In genomic region chr22:21714784-21715183, GRCh38 we compare ENCODE assay signal across 25 cellular contexts. TPM values are rescaled to one million over a fixed set of nuclear protein-coding genes. Genes with fewer than 3 reads are reported as not detected.
DNase-seq lines count a peak whose midpoint lies in the region; ATAC-seq, FAIRE-seq and TF ChIP-seq lines count a peak whose summit lies in the region.
"Had no signal": no experiment of that assay in that cellular context is flagged by ENCODE, and none has a peak within 500 bp of the region (broad histone marks: within the 10 kb centered on the region; RNA-seq: fewer than 3 reads in every experiment).

No MANE protein-coding gene starts in this region.

- no peak for TF ChIP-seq EP300 in Ishikawa (IDR thresholded peaks at IDR 0.05; ENCODE audit: borderline replicate concordance)

- DNase-seq in mesothelial cell of epicardium (ENCODE audit: low spot score in 2 of 2, unreplicated experiment in 2 of 2) (no peak), type B pancreatic cell (ENCODE audit: extremely low spot score, unreplicated experiment) (no peak), frontal cortex (ENCODE audit: low spot score in 2 of 2) (no peak), COLO829 (ENCODE audit: low spot score) (no peak)
- DNase-seq: activated T-cell treated with anti-CD3 and anti-CD28 coated beads, Interleukin-2, amount 50 U/mL, for 24 hours; cerebellar nuclear complex; GF-D8; GM23248; hippocampal formation; KG1; left cardiac atrium; MG63; NCI-H1105; NCI-H187 treated with DMSO at 0.1 percent for 48 hours; NCI-H510A; SK-N-SH; stimulated activated CD4-positive, alpha-beta T cell treated with anti-CD3 and anti-CD28 coated beads, Interleukin-12 subunit alpha, Interleukin-12 subunit beta, amount 100 ng/mL, for 4 hours; stimulated activated CD4-positive, alpha-beta T cell treated with anti-CD3 and anti-CD28 coated beads, Interleukin-4, amount 100 ng/mL, for 1 hour had no signal

- FAIRE-seq in frontal cortex (lab: Jason Lieb, UNC): no peak
- FAIRE-seq: astrocyte, TTC549 had no signal

- H3K36me3 Mint-ChIP-seq in brain (peaks cover 14% of the 10 kb centered on the region), mesothelial cell of epicardium (peaks cover 7% of the 10 kb centered on the region), type B pancreatic cell (peaks cover 2% of the 10 kb centered on the region)
- H3K36me3 Mint-ChIP-seq: natural killer cell treated with Interleukin-12 subunit alpha and Interleukin-12 subunit beta and Interleukin-15 and Interleukin-18, amount 100 ng/mL, for 72 hours had no signal

- no peak for ATAC-seq in HG03039 (IDR thresholded peaks at IDR 0.05; ENCODE audit: unreplicated experiment)

- no peak for TF ChIP-seq CTCF in brain (conservative IDR thresholded peaks at IDR 0.05)
- no peak for TF ChIP-seq CTCF in mesothelial cell of epicardium (IDR thresholded peaks at IDR 0.05; ENCODE audit: unreplicated experiment)
- TF ChIP-seq CTCF in type B pancreatic cell (conservative IDR thresholded peaks at IDR 0.05): no peak

- no peaks in the 10 kb centered on the region for H3K9me3 Mint-ChIP-seq in brain
- no peaks in the 10 kb centered on the region for H3K9me3 Mint-ChIP-seq in mesothelial cell of epicardium
- no peaks in the 10 kb centered on the region for H3K9me3 Mint-ChIP-seq in type B pancreatic cell
- H3K9me3 Mint-ChIP-seq: activated T-cell treated with anti-CD3 and anti-CD28 coated beads, Interleukin-2, amount 50 U/mL, for 24 hours; natural killer cell treated with Interleukin-12 subunit alpha and Interleukin-12 subunit beta and Interleukin-15 and Interleukin-18, amount 100 ng/mL, for 72 hours; T-helper 1 cell treated with Interleukin-12 subunit alpha and Interleukin-12 subunit beta and Interleukin-4 antibody, amounts not matched to agents 30 μg/mL and 1 μg/mL, for 36 hours had no signal

- peak overlapping the region in 1 of 5 experiments; percentile 10 for H3K4me3 Mint-ChIP-seq in brain
- no peak overlapping the region for H3K4me3 Mint-ChIP-seq in mesothelial cell of epicardium
- H3K4me3 Mint-ChIP-seq in type B pancreatic cell: peak overlapping the region; percentile 49
- H3K4me3 Mint-ChIP-seq: activated T-cell treated with anti-CD3 and anti-CD28 coated beads, Interleukin-2, amount 50 U/mL, for 24 hours; natural killer cell treated with Interleukin-12 subunit alpha and Interleukin-12 subunit beta and Interleukin-15 and Interleukin-18, amount 100 ng/mL, for 72 hours; T-helper 1 cell treated with Interleukin-12 subunit alpha and Interleukin-12 subunit beta and Interleukin-4 antibody, amounts not matched to agents 30 μg/mL and 1 μg/mL, for 36 hours had no signal

- H3K4me1 Mint-ChIP-seq in brain: peaks cover 24% of the 10 kb centered on the region
- peaks cover 33% of the 10 kb centered on the region for H3K4me1 Mint-ChIP-seq in mesothelial cell of epicardium
- H3K4me1 Mint-ChIP-seq in type B pancreatic cell (ENCODE audit: unreplicated experiment): peaks cover 31% of the 10 kb centered on the region

- H3K27ac Mint-ChIP-seq in brain: peak overlapping the region in 4 of 5 experiments; percentile 41 to 95 (median 64)
- H3K27ac Mint-ChIP-seq in mesothelial cell of epicardium: peak overlapping the region; percentile 37
- H3K27ac Mint-ChIP-seq in type B pancreatic cell: peak overlapping the region; percentile 72
- H3K27ac Mint-ChIP-seq: activated T-cell treated with anti-CD3 and anti-CD28 coated beads, Interleukin-2, amount 50 U/mL, for 24 hours; T-helper 1 cell treated with Interleukin-12 subunit alpha and Interleukin-12 subunit beta and Interleukin-4 antibody, amounts not matched to agents 30 μg/mL and 1 μg/mL, for 36 hours had no signal

- H3K27me3 Mint-ChIP-seq in brain (no peaks in the 10 kb centered on the region), mesothelial cell of epicardium (ENCODE audit: low read depth) (no peaks in the 10 kb centered on the region), type B pancreatic cell (no peaks in the 10 kb centered on the region)
- H3K27me3 Mint-ChIP-seq: activated T-cell treated with anti-CD3 and anti-CD28 coated beads, Interleukin-2, amount 50 U/mL, for 24 hours; natural killer cell treated with Interleukin-12 subunit alpha and Interleukin-12 subunit beta and Interleukin-15 and Interleukin-18, amount 100 ng/mL, for 72 hours had no signal

- no peak for TF ChIP-seq RAD21 in Ishikawa (IDR thresholded peaks at IDR 0.05; ENCODE audit: low read depth)

TF ChIP-seq in Ishikawa, 13 proteins besides CTCF, POLR2A, EP300 and RAD21:
- TF ChIP-seq, protein P1, sequence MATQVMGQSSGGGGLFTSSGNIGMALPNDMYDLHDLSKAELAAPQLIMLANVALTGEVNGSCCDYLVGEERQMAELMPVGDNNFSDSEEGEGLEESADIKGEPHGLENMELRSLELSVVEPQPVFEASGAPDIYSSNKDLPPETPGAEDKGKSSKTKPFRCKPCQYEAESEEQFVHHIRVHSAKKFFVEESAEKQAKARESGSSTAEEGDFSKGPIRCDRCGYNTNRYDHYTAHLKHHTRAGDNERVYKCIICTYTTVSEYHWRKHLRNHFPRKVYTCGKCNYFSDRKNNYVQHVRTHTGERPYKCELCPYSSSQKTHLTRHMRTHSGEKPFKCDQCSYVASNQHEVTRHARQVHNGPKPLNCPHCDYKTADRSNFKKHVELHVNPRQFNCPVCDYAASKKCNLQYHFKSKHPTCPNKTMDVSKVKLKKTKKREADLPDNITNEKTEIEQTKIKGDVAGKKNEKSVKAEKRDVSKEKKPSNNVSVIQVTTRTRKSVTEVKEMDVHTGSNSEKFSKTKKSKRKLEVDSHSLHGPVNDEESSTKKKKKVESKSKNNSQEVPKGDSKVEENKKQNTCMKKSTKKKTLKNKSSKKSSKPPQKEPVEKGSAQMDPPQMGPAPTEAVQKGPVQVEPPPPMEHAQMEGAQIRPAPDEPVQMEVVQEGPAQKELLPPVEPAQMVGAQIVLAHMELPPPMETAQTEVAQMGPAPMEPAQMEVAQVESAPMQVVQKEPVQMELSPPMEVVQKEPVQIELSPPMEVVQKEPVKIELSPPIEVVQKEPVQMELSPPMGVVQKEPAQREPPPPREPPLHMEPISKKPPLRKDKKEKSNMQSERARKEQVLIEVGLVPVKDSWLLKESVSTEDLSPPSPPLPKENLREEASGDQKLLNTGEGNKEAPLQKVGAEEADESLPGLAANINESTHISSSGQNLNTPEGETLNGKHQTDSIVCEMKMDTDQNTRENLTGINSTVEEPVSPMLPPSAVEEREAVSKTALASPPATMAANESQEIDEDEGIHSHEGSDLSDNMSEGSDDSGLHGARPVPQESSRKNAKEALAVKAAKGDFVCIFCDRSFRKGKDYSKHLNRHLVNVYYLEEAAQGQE (IDR thresholded peaks at IDR 0.05; ENCODE audit: low read depth): no peak
- TF ChIP-seq TEAD4 (IDR thresholded peaks at IDR 0.05): peak; percentile 78
TF ChIP-seq in Ishikawa: peak in this region for 1.

RNA-seq across cellular contexts. Expression of gene YPEL1, which starts 20.8 kb away (rescaled TPM):
- 35.1 TPM for polyA plus RNA-seq in brain (ENCODE audit: insufficient read depth, low read depth, low replicate concordance)
- total RNA-seq in mesothelial cell of epicardium: 17.2 to 18.4 TPM (median 17.8 TPM) in 3 replicates
- total RNA-seq in type B pancreatic cell (ENCODE audit: low replicate concordance): 7.8 and 19.3 TPM in 2 replicates
- total RNA-seq in frontal cortex: 104 TPM

RNA-seq across cellular contexts. Expression of gene PPIL2, which starts 49.0 kb away (rescaled TPM):
- 25.8 TPM for polyA plus RNA-seq in brain (ENCODE audit: insufficient read depth, low read depth, low replicate concordance)
- total RNA-seq in mesothelial cell of epicardium (40.5 to 44.8 TPM (median 41.2 TPM) in 3 replicates), type B pancreatic cell (ENCODE audit: low replicate concordance) (41.1 and 49.2 TPM in 2 replicates), frontal cortex (20.4 TPM)
